ENCODE assay signal across 1 cellular context in the genomic region with DNA sequence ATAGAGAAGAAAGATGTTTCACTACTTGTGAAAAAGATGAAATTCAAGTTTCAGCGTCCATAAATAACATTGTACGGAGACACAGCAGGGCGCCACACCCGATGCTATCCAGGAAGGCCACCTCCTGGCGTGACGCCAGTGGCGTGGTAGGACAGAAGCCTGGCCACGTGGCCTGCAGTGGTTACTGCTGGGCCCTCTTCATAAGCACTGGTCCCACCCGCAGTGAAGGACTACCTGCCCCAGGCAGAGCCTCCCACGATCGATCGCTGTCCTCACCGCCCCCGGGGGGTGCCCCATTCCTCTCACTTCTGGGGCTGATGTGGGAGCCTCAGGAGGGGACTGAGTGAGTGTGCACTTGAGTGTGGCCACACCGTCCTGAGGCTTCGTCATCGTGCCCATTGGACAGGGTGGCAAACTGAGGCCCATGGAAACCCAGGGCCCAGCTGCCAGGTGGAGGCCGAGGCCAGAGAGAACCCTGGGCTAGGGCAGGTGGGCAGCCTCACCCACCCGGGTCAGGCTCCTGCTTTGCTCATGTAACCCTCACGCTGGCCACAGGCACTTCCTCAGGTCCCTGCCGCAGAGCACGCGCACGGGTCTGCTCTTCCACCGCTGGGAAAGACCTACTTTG.
TF ChIP-seq lines count a peak whose summit lies in the region.

No MANE protein-coding gene starts in this region.

TF ChIP-seq in SK-N-SH treated with all-trans-retinoic acid at 6 μM for 48 hours, 23 proteins besides CTCF, POLR2A, EP300 and RAD21 (continued from another document):
- TF ChIP-seq POU6F1 (CRISPR knock-in tag; IDR thresholded peaks at IDR 0.05; ENCODE audit: borderline replicate concordance, low read depth) (no peak), BACH2 (CRISPR knock-in tag; IDR thresholded peaks at IDR 0.05; ENCODE audit: borderline replicate concordance) (no peak), TOX (CRISPR knock-in tag; IDR thresholded peaks at IDR 0.05; ENCODE audit: borderline replicate concordance) (no peak), ZNF70 (CRISPR knock-in tag; IDR thresholded peaks at IDR 0.05) (no peak), GLIS3 (CRISPR knock-in tag; IDR thresholded peaks at IDR 0.05) (no peak), PATZ1 (CRISPR knock-in tag; IDR thresholded peaks at IDR 0.05; ENCODE audit: borderline replicate concordance) (no peak), ZFP30 (CRISPR knock-in tag; IDR thresholded peaks at IDR 0.05) (no peak), ZFP3 (CRISPR knock-in tag; IDR thresholded peaks at IDR 0.05) (no peak), ISL1 (CRISPR knock-in tag; IDR thresholded peaks at IDR 0.05) (no peak), SNAI2 (CRISPR knock-in tag; IDR thresholded peaks at IDR 0.05) (no peak), ZNF8 (CRISPR knock-in tag; IDR thresholded peaks at IDR 0.05) (no peak)
- TF ChIP-seq, protein P1, sequence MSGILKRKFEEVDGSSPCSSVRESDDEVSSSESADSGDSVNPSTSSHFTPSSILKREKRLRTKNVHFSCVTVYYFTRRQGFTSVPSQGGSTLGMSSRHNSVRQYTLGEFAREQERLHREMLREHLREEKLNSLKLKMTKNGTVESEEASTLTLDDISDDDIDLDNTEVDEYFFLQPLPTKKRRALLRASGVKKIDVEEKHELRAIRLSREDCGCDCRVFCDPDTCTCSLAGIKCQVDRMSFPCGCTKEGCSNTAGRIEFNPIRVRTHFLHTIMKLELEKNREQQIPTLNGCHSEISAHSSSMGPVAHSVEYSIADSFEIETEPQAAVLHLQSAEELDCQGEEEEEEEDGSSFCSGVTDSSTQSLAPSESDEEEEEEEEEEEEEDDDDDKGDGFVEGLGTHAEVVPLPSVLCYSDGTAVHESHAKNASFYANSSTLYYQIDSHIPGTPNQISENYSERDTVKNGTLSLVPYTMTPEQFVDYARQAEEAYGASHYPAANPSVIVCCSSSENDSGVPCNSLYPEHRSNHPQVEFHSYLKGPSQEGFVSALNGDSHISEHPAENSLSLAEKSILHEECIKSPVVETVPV (CRISPR knock-in tag; IDR thresholded peaks at IDR 0.05) = no peak
TF ChIP-seq in SK-N-SH treated with all-trans-retinoic acid at 6 μM for 48 hours: peak in this region for 0.
